In the genomic region with DNA sequence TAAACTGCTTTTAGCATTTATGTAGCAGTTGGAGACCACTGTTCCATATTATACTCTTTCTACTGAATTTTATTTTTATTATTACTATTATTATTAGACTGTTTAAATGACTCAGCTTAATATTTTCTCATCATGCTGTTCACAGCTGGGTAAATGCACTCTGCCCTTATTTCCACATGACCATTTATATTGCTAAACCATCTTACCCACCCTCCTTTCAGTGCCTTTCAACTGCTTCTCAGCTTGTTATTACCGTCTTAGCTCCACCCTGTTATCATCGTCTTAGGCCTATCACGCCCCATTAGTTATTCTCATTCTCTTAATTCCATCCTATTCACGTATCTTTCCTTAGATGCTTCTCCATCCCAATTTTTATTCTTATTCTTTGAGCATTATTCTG, we compare ENCODE assay signal across 29 cellular contexts.
"Had no signal": no experiment of that assay in that cellular context is flagged by ENCODE, and none has a peak within 500 bp of the region (broad histone marks: within the 10 kb centered on the region; RNA-seq: fewer than 3 reads in every experiment).

No MANE protein-coding gene starts in this region.

- H3K9me3 Mint-ChIP-seq: dendritic cell treated with granulocyte-macrophage colony-stimulating factor and Interleukin-4, amounts not matched to agents 40 ng/mL and 50 ng/mL, for 4 days; endodermal cell; mesothelial cell of epicardium; naive B cell; natural killer cell treated with Interleukin-12 subunit alpha and Interleukin-12 subunit beta and Interleukin-15 and Interleukin-18, amount 100 ng/mL, for 72 hours; neural crest cell; stimulated activated memory B cell treated with anti-CD40 and anti-IgM and Interleukin-4, amounts not matched to agents 10 μg/mL and 1 μg/mL and 100 μg/mL, for 72 hours; type B pancreatic cell had no signal

- H3K36me3 Mint-ChIP-seq: mesothelial cell of epicardium; naive B cell; natural killer cell treated with Interleukin-12 subunit alpha and Interleukin-12 subunit beta and Interleukin-15 and Interleukin-18, amount 100 ng/mL, for 72 hours; stimulated activated memory B cell treated with anti-CD40 and anti-IgM and Interleukin-4, amounts not matched to agents 10 μg/mL and 1 μg/mL and 100 μg/mL, for 72 hours had no signal

- H3K9me3 ChIP-seq: gastroesophageal sphincter, heart left ventricle, left lung, mucosa of descending colon, neutrophil, prostate gland, right atrium auricular region, testis, tibial artery had no signal

- H3K4me3 Mint-ChIP-seq: dendritic cell treated with granulocyte-macrophage colony-stimulating factor and Interleukin-4, amounts not matched to agents 40 ng/mL and 50 ng/mL, for 4 days; endodermal cell; mesothelial cell of epicardium; naive B cell; natural killer cell treated with Interleukin-12 subunit alpha and Interleukin-12 subunit beta and Interleukin-15 and Interleukin-18, amount 100 ng/mL, for 72 hours; neural crest cell; stimulated activated memory B cell treated with anti-CD40 and anti-IgM and Interleukin-4, amounts not matched to agents 10 μg/mL and 1 μg/mL and 100 μg/mL, for 72 hours; type B pancreatic cell had no signal

- H3K36me3 ChIP-seq: gastroesophageal sphincter, heart left ventricle, left lung, neutrophil, prostate gland, right atrium auricular region, tibial artery had no signal

- H3K27ac Mint-ChIP-seq: dendritic cell treated with granulocyte-macrophage colony-stimulating factor and Interleukin-4, amounts not matched to agents 40 ng/mL and 50 ng/mL, for 4 days; endodermal cell; mesothelial cell of epicardium; natural killer cell treated with Interleukin-12 subunit alpha and Interleukin-12 subunit beta and Interleukin-15 and Interleukin-18, amount 100 ng/mL, for 72 hours; stimulated activated memory B cell treated with anti-CD40 and anti-IgM and Interleukin-4, amounts not matched to agents 10 μg/mL and 1 μg/mL and 100 μg/mL, for 72 hours; type B pancreatic cell had no signal

- H3K4me1 Mint-ChIP-seq: naive B cell; stimulated activated memory B cell treated with anti-CD40 and anti-IgM and Interleukin-4, amounts not matched to agents 10 μg/mL and 1 μg/mL and 100 μg/mL, for 72 hours had no signal

- H3K27me3 Mint-ChIP-seq: dendritic cell treated with granulocyte-macrophage colony-stimulating factor and Interleukin-4, amounts not matched to agents 40 ng/mL and 50 ng/mL, for 4 days; type B pancreatic cell had no signal

- DNase-seq: effector CD8-positive, alpha-beta T cell; endodermal cell; foreskin keratinocyte; heart left ventricle; left cardiac atrium; left lung; mesenchymal stem cell; mucosa of descending colon; naive B cell; stimulated activated CD4-positive, alpha-beta T cell treated with anti-CD3 and anti-CD28 coated beads, Interleukin-2, amount 100 ng/mL, for 24 hours; stimulated activated CD4-positive, alpha-beta T cell treated with anti-CD3 and anti-CD28 coated beads, Interleukin-4, amount 100 ng/mL, for 4 hours; stimulated activated naive CD8-positive, alpha-beta T cell treated with anti-CD3 and anti-CD28 coated beads, Interleukin-15, Interleukin-2, amounts not matched to agents 100 U/mL and 50 U/mL, for 24 hours; substantia nigra; testis; tibial artery had no signal

- H3K27ac ChIP-seq: epithelial cell of prostate, foreskin keratinocyte, gastroesophageal sphincter, heart left ventricle, hepatocyte, left lung, neutrophil, parathyroid adenoma, prostate gland, right atrium auricular region, testis, tibial artery had no signal

- H3K9ac ChIP-seq: parathyroid adenoma had no signal

- H3K4me3 ChIP-seq: gastroesophageal sphincter, heart left ventricle, hepatocyte, left lung, mucosa of descending colon, prostate gland, right atrium auricular region, smooth muscle cell, testis, tibial artery had no signal
